8 cellular contexts compared by ENCODE assay signal in genomic region chr6:130018292-130018829, GRCh38. TPM values are rescaled to one million over a fixed set of nuclear protein-coding genes. Genes with fewer than 3 reads are reported as not detected.
A peak's percentile ranks its signal among the peaks of the same experiment; 100 is the strongest.
DNase-seq lines count a peak whose midpoint lies in the region; ATAC-seq lines count a peak whose summit lies in the region.

L3MBTL3 (plus strand) TSS chr6:130018581; CDS start chr6:130042700, 24,119 bp downstream.

- H3K9me3 ChIP-seq in BLaER1 (no peaks in the 10 kb centered on the region), endocrine pancreas (ENCODE audit: control insufficient read depth, low read length) (no peaks in the 10 kb centered on the region)

- H3K27ac Mint-ChIP-seq in activated CD8-positive, alpha-beta memory T cell treated with anti-CD3 and anti-CD28 coated beads, Interleukin-2, amount 10 ng/mL, durations not matched to agents 7 days and 5 days = peak within 1 kb of the TSS; percentile 99

- H3K36me3 Mint-ChIP-seq in activated CD8-positive, alpha-beta memory T cell treated with anti-CD3 and anti-CD28 coated beads, Interleukin-2, amount 10 ng/mL, durations not matched to agents 7 days and 5 days = peaks cover 13% of the 10 kb centered on the region

- CTCF ChIA-PET in activated CD8-positive, alpha-beta memory T cell treated with anti-CD3 and anti-CD28 coated beads, Interleukin-2, amount 10 ng/mL, durations not matched to agents 7 days and 5 days (lab: Charles Lee) = interaction anchor here (0.9 to 1.2 kb wide), 2 partner anchors 11 to 420 kb away, joined by 4 to 5 read pairs; no protein-coding TSS in a partner anchor

- H4K8ac ChIP-seq in mesendoderm (ENCODE audit: low read depth, low read length) = peak within 1 kb of the TSS; percentile 97

- H4K5ac ChIP-seq in mesendoderm (ENCODE audit: low read length) = no peak within 1 kb of the TSS

- no CpG with 5 or more reads among the region's 29 CpGs for WGBS in mesendoderm (ENCODE audit: extremely low coverage, insufficient coverage, low lambda C conversion rate)

- H2BK5ac ChIP-seq in mesendoderm (ENCODE audit: low read length) = no peak within 1 kb of the TSS

- peak within 1 kb of the TSS; percentile 91 for H3K27ac ChIP-seq in BLaER1
- H3K27ac ChIP-seq in mesendoderm (ENCODE audit: low read depth, low read length) = peak within 1 kb of the TSS; percentile 30

- no peak within 1 kb of the TSS for H2AK5ac ChIP-seq in mesendoderm (ENCODE audit: low read length)

- H3K36me3 ChIP-seq in BLaER1 (peaks cover 2% of the 10 kb centered on the region; the same call in 1 of the 2 replicates), endocrine pancreas (ENCODE audit: control insufficient read depth, insufficient read depth, low read length) (no peaks in the 10 kb centered on the region), mesendoderm (ENCODE audit: control insufficient read depth, insufficient read depth, low read length) (no peaks in the 10 kb centered on the region)

- peak within 1 kb of the TSS; percentile 78 for H3K4ac ChIP-seq in mesendoderm (ENCODE audit: low read depth, low read length)

- H4K20me1 ChIP-seq in BLaER1 = peaks cover 22% of the 10 kb centered on the region

- H3K4me1 Mint-ChIP-seq in activated CD8-positive, alpha-beta memory T cell treated with anti-CD3 and anti-CD28 coated beads, Interleukin-2, amount 10 ng/mL, durations not matched to agents 7 days and 5 days = peaks cover 22% of the 10 kb centered on the region

- H3K18ac ChIP-seq in mesendoderm (ENCODE audit: low read length) = peak within 1 kb of the TSS; percentile 96

- peak within 1 kb of the TSS; percentile 100 for H3K4me3 Mint-ChIP-seq in activated CD8-positive, alpha-beta memory T cell treated with anti-CD3 and anti-CD28 coated beads, Interleukin-2, amount 10 ng/mL, durations not matched to agents 7 days and 5 days

- no peaks in the 10 kb centered on the region for H3K79me1 ChIP-seq in mesendoderm (ENCODE audit: low read length)

- H2BK120ac ChIP-seq in mesendoderm (ENCODE audit: low read depth, low read length) = no peak within 1 kb of the TSS

- DNase-seq in NK-92 treated with Interleukin-12 subunit alpha and Interleukin-12 subunit beta, amount 100 ng/mL, for 24 hours (lab: John Stamatoyannopoulos, UW) = peak; percentile 85
- DNase-seq in activated CD8-positive, alpha-beta memory T cell treated with anti-CD3 and anti-CD28 coated beads, Interleukin-2, amount 10 ng/mL, durations not matched to agents 7 days and 5 days = peak; percentile 92
- peak; percentile 92 for DNase-seq in mesendoderm
- peak; percentile 81 for DNase-seq in stimulated activated CD8-positive, alpha-beta memory T cell treated with anti-CD3 and anti-CD28 coated beads, Interleukin-12 subunit alpha, Interleukin-12 subunit beta, amount 100 ng/mL, for 1 hour (ENCODE audit: low read depth)

- H3K4me2 ChIP-seq in BLaER1 (peak within 1 kb of the TSS; percentile 72), mesendoderm (ENCODE audit: low read length) (peak within 1 kb of the TSS; percentile 80)

- peaks cover 18% of the 10 kb centered on the region for H3K4me1 ChIP-seq in BLaER1
- no peaks in the 10 kb centered on the region for H3K4me1 ChIP-seq in endocrine pancreas (ENCODE audit: control insufficient read depth, insufficient read depth, low read length)
- H3K4me1 ChIP-seq in mesendoderm (ENCODE audit: control insufficient read depth, low read depth, low read length) = no peaks in the 10 kb centered on the region

- no peak within 1 kb of the TSS for H2BK15ac ChIP-seq in mesendoderm (replicated peaks; ENCODE audit: low read depth)

- peak within 1 kb of the TSS; percentile 69 for H3K23ac ChIP-seq in mesendoderm (ENCODE audit: low read length)

- H3K27me3 ChIP-seq in BLaER1 (no peaks in the 10 kb centered on the region), endocrine pancreas (ENCODE audit: control insufficient read depth, insufficient read depth, low read length) (no peaks in the 10 kb centered on the region), mesendoderm (ENCODE audit: insufficient read depth, low read length, poor library complexity) (no peaks in the 10 kb centered on the region)

- H3K9ac ChIP-seq in BLaER1 (peak within 1 kb of the TSS; percentile 89), endocrine pancreas (ENCODE audit: control insufficient read depth, insufficient read depth, low read length) (peak within 1 kb of the TSS; percentile 69), mesendoderm (ENCODE audit: low read length) (peak within 1 kb of the TSS; percentile 83)

- peak within 1 kb of the TSS; percentile 96 for H3K56ac ChIP-seq in mesendoderm (ENCODE audit: low read length)

- ATAC-seq in GM19438 (IDR thresholded peaks at IDR 0.05; ENCODE audit: low read depth, unreplicated experiment) (peak; percentile 64), HG03565 (IDR thresholded peaks at IDR 0.05; ENCODE audit: unreplicated experiment) (peak; percentile 49)
- ATAC-seq in activated CD8-positive, alpha-beta memory T cell treated with anti-CD3 and anti-CD28 coated beads, Interleukin-2, amount 10 ng/mL, durations not matched to agents 7 days and 5 days = peak; percentile 80

- no peaks in the 10 kb centered on the region for H3K79me2 ChIP-seq in mesendoderm (ENCODE audit: control insufficient read depth, insufficient read depth, low read length)

- no peaks in the 10 kb centered on the region for H3K9me3 Mint-ChIP-seq in activated CD8-positive, alpha-beta memory T cell treated with anti-CD3 and anti-CD28 coated beads, Interleukin-2, amount 10 ng/mL, durations not matched to agents 7 days and 5 days (ENCODE audit: low read depth)

- no peaks in the 10 kb centered on the region for H3K27me3 Mint-ChIP-seq in activated CD8-positive, alpha-beta memory T cell treated with anti-CD3 and anti-CD28 coated beads, Interleukin-2, amount 10 ng/mL, durations not matched to agents 7 days and 5 days

- peak within 1 kb of the TSS; percentile 95 for H3K4me3 ChIP-seq in BLaER1
- H3K4me3 ChIP-seq in endocrine pancreas (ENCODE audit: control insufficient read depth, insufficient read depth, low read length) = peak within 1 kb of the TSS; percentile 76
- peak within 1 kb of the TSS; percentile 76 for H3K4me3 ChIP-seq in mesendoderm (ENCODE audit: low read length)

RNA-seq across cellular contexts. Expression of gene L3MBTL3, which starts in this region (rescaled TPM):
- 10 to 100 TPM; 15.4 to 25.6 TPM for total RNA-seq in activated CD8-positive, alpha-beta memory T cell treated with anti-CD3 and anti-CD28 coated beads, Interleukin-2, amount 10 ng/mL, durations not matched to agents 7 days and 5 days
- 8.4 TPM for polyA plus RNA-seq in mesendoderm (2013, experiment 1 of 2)
- 8.1 TPM for polyA plus RNA-seq in mesendoderm (2013, experiment 2 of 2)

Comparison
In these comparisons a context has a peak if more than half of its experiments do, and no peak if none do; other contexts are left out.
1. Peak in every context shown above with its lines: DNase-seq, ATAC-seq, H3K4me3 ChIP-seq and H3K27ac ChIP-seq.